Comparison of ENCODE assay signal across 8 cellular contexts in genomic region chr10:102420810-102421644, GRCh38.
DNase-seq lines count a peak whose midpoint lies in the region; ATAC-seq and TF ChIP-seq lines count a peak whose summit lies in the region.

Gene FBXL15 (plus strand): TSS chr10:102420836. CDS start chr10:102421130, 294 bp downstream.

- peak within 1 kb of the TSS; percentile 83 for H3K4me3 ChIP-seq in AG09309 (ENCODE audit: control insufficient read depth, low read depth, low read length)

- peak; percentile 86 for DNase-seq in AG09309 (ENCODE audit: low read depth)
- DNase-seq in NCI-H446 treated with DMSO at 0.1 percent for 48 hours (lab: John Stamatoyannopoulos, UW): peak; percentile 82
- peak; percentile 98 for DNase-seq in cerebellar cortex (ENCODE audit: low spot score)
- peak; percentile 98 for DNase-seq in islet precursor cell
- peak; percentile 95 to 98 (median 97) for DNase-seq in stimulated activated CD4-positive, alpha-beta T cell treated with anti-CD3 and anti-CD28 coated beads, Interleukin-12 subunit alpha, Interleukin-12 subunit beta, amount 100 ng/mL, for 48 hours (ENCODE audit: low read depth in 2 of 3, low spot score in 1 of 3)

- ATAC-seq in GM19035 (IDR thresholded peaks at IDR 0.05; ENCODE audit: unreplicated experiment): peak; percentile 67
- ATAC-seq in HG03354 (IDR thresholded peaks at IDR 0.05; ENCODE audit: poor library complexity, severe bottlenecking, unreplicated experiment): peak; percentile 77
- peak; percentile 80 to 85 for ATAC-seq in activated CD4-positive, CD25-positive, alpha-beta regulatory T cell treated with anti-CD3 and anti-CD28 coated beads, Interleukin-2, amount 50 U/mL, for 24 hours

- TF ChIP-seq CTCF in AG09309 (IDR thresholded peaks at IDR 0.05; ENCODE audit: control insufficient read depth, insufficient read depth, low read depth, low read length, missing control alignments): no peak

Comparison
In these comparisons a context has a peak if more than half of its experiments do, and no peak if none do; other contexts are left out.
1. Peak in every context shown above with its lines: DNase-seq, ATAC-seq and H3K4me3 ChIP-seq.